1 cellular context compared by ENCODE assay signal in genomic region chr17:65833214-65833613, GRCh38.
TF ChIP-seq lines count a peak whose summit lies in the region.

No MANE protein-coding gene starts in this region.

TF ChIP-seq in HEK293, 187 proteins besides CTCF, POLR2A, EP300 and RAD21 (continued from another document):
- peak; percentile 1 for TF ChIP-seq SETDB1 (IDR thresholded peaks at IDR 0.05; ENCODE audit: insufficient read length, low read length)
- no peak for TF ChIP-seq ZNF776 (tag by site-specific recombination; IDR thresholded peaks at IDR 0.05; ENCODE audit: borderline replicate concordance)
